Comparison of ENCODE assay signal across 18 cellular contexts in genomic region chr4:17717301-17717700, GRCh38.
"Had no signal": no experiment of that assay in that cellular context is flagged by ENCODE, and none has a peak within 500 bp of the region (broad histone marks: within the 10 kb centered on the region; RNA-seq: fewer than 3 reads in every experiment).

No MANE protein-coding gene starts in this region.

- H3K27ac ChIP-seq: ascending aorta, cardiac muscle cell, gastroesophageal sphincter, hepatocyte, thoracic aorta had no signal

- ATAC-seq: activated CD8-positive, alpha-beta T cell treated with anti-CD3 and anti-CD28 coated beads, Interleukin-2, amount 10 ng/mL, durations not matched to agents 7 days and 5 days; effector memory CD8-positive, alpha-beta T cell; gastroesophageal sphincter; naive thymus-derived CD4-positive, alpha-beta T cell had no signal

- H3K27me3 ChIP-seq: ascending aorta, cardiac muscle cell, hepatocyte had no signal

- H3K4me3 ChIP-seq: ascending aorta, cardiac muscle cell, gastroesophageal sphincter, hepatocyte, lung, thoracic aorta had no signal

- H3K36me3 ChIP-seq: ascending aorta, cardiac muscle cell, gastroesophageal sphincter, thoracic aorta had no signal

- H3K4me1 Mint-ChIP-seq: naive thymus-derived CD4-positive, alpha-beta T cell had no signal

- DNase-seq: activated CD4-positive, alpha-beta T cell treated with anti-CD3 and anti-CD28 coated beads for 48 hours; activated CD8-positive, alpha-beta memory T cell treated with anti-CD3 and anti-CD28 coated beads, Interleukin-2, amount 50 U/mL, for 48 hours; activated CD8-positive, alpha-beta T cell treated with anti-CD3 and anti-CD28 coated beads, Interleukin-2, amount 10 ng/mL, durations not matched to agents 7 days and 5 days; activated naive CD4-positive, alpha-beta T cell; effector memory CD8-positive, alpha-beta T cell; midbrain; naive thymus-derived CD4-positive, alpha-beta T cell; occipital lobe; stimulated activated CD4-positive, alpha-beta T cell treated with anti-CD3 and anti-CD28 coated beads, Interleukin-2, amount 100 ng/mL, for 48 hours; stimulated activated CD8-positive, alpha-beta memory T cell treated with anti-CD3 and anti-CD28 coated beads, Interleukin-4, amount 100 ng/mL, for 48 hours; T-helper 1 cell had no signal

- H3K9me3 Mint-ChIP-seq: effector memory CD8-positive, alpha-beta T cell; naive thymus-derived CD4-positive, alpha-beta T cell; stimulated activated naive CD8-positive, alpha-beta T cell treated with anti-CD3 and anti-CD28 coated beads, Interleukin-15, Interleukin-2, amounts not matched to agents 100 ng/mL and 50 ng/mL, for 24 hours had no signal

- H3K4me3 Mint-ChIP-seq: activated CD8-positive, alpha-beta T cell treated with anti-CD3 and anti-CD28 coated beads, Interleukin-2, amount 10 ng/mL, durations not matched to agents 7 days and 5 days; effector memory CD8-positive, alpha-beta T cell; naive thymus-derived CD4-positive, alpha-beta T cell; stimulated activated naive CD8-positive, alpha-beta T cell treated with anti-CD3 and anti-CD28 coated beads, Interleukin-15, Interleukin-2, amounts not matched to agents 100 ng/mL and 50 ng/mL, for 24 hours had no signal

- H3K4me1 ChIP-seq: gastroesophageal sphincter had no signal

- H3K27ac Mint-ChIP-seq: activated CD8-positive, alpha-beta T cell treated with anti-CD3 and anti-CD28 coated beads, Interleukin-2, amount 10 ng/mL, durations not matched to agents 7 days and 5 days; effector memory CD8-positive, alpha-beta T cell; naive thymus-derived CD4-positive, alpha-beta T cell; stimulated activated naive CD8-positive, alpha-beta T cell treated with anti-CD3 and anti-CD28 coated beads, Interleukin-15, Interleukin-2, amounts not matched to agents 100 ng/mL and 50 ng/mL, for 24 hours had no signal

- H3K36me3 Mint-ChIP-seq: naive thymus-derived CD4-positive, alpha-beta T cell had no signal

- H3K9me3 ChIP-seq: ascending aorta, gastroesophageal sphincter, thoracic aorta had no signal

- H3K27me3 Mint-ChIP-seq: stimulated activated naive CD8-positive, alpha-beta T cell treated with anti-CD3 and anti-CD28 coated beads, Interleukin-15, Interleukin-2, amounts not matched to agents 100 ng/mL and 50 ng/mL, for 24 hours had no signal
